Comparison of ENCODE assay signal across 9 cellular contexts in genomic region chr18:23438608-23439366, GRCh38. TPM values are rescaled to one million over a fixed set of nuclear protein-coding genes. Genes with fewer than 3 reads are reported as not detected.
DNase-seq lines count a peak whose midpoint lies in the region; ATAC-seq and TF ChIP-seq lines count a peak whose summit lies in the region.
"Had no signal": no experiment of that assay in that cellular context is flagged by ENCODE, and none has a peak within 500 bp of the region (broad histone marks: within the 10 kb centered on the region; RNA-seq: fewer than 3 reads in every experiment).

No MANE protein-coding gene starts in this region.

- H3K4me3 Mint-ChIP-seq in activated naive CD4-positive, alpha-beta T cell treated with anti-CD3 and anti-CD28 coated beads, Interleukin-2, amount 10 ng/mL, durations not matched to agents 7 days and 5 days, result peak overlapping the region; percentile 83
- peak overlapping the region; percentile 86 for H3K4me3 Mint-ChIP-seq in activated T-helper 1 cell treated with anti-CD3 and anti-CD28 coated beads, Interleukin-12 subunit alpha, Interleukin-12 subunit beta, Interleukin-2, Interleukin-4 antibody, amounts not matched to agents 30 ng/mL and 10 ng/mL and 1 ng/mL, durations not matched to agents 14 hours and 24 hours and 36 hours
- peak overlapping the region; percentile 60 for H3K4me3 Mint-ChIP-seq in memory B cell

- CTCF ChIA-PET in activated naive CD4-positive, alpha-beta T cell treated with anti-CD3 and anti-CD28 coated beads, Interleukin-2, amount 10 ng/mL, durations not matched to agents 7 days and 5 days (lab: Charles Lee), result no interaction called here

- no peak overlapping the region for H3K27ac ChIP-seq in thoracic aorta

- H3K27me3 Mint-ChIP-seq in activated naive CD4-positive, alpha-beta T cell treated with anti-CD3 and anti-CD28 coated beads, Interleukin-2, amount 10 ng/mL, durations not matched to agents 7 days and 5 days, result peaks cover 11% of the 10 kb centered on the region
- H3K27me3 Mint-ChIP-seq in activated T-helper 1 cell treated with anti-CD3 and anti-CD28 coated beads, Interleukin-12 subunit alpha, Interleukin-12 subunit beta, Interleukin-2, Interleukin-4 antibody, amounts not matched to agents 30 ng/mL and 10 ng/mL and 1 ng/mL, durations not matched to agents 14 hours and 24 hours and 36 hours (ENCODE audit: insufficient read depth), result peaks cover 8% of the 10 kb centered on the region
- no peaks in the 10 kb centered on the region for H3K27me3 Mint-ChIP-seq in memory B cell

- H3K36me3 Mint-ChIP-seq in activated naive CD4-positive, alpha-beta T cell treated with anti-CD3 and anti-CD28 coated beads, Interleukin-2, amount 10 ng/mL, durations not matched to agents 7 days and 5 days, result no peaks in the 10 kb centered on the region
- peaks cover 0 to 6% of the 10 kb centered on the region in 2 donors for H3K36me3 Mint-ChIP-seq in activated naive CD4-positive, alpha-beta T cell treated with anti-CD3 and anti-CD28 coated beads, Interleukin-2, amount 50 U/mL, for 72 hours
- no peaks in the 10 kb centered on the region for H3K36me3 Mint-ChIP-seq in activated T-helper 1 cell treated with anti-CD3 and anti-CD28 coated beads, Interleukin-12 subunit alpha, Interleukin-12 subunit beta, Interleukin-2, Interleukin-4 antibody, amounts not matched to agents 30 ng/mL and 10 ng/mL and 1 ng/mL, durations not matched to agents 14 hours and 24 hours and 36 hours (ENCODE audit: low read depth)
- no peaks in the 10 kb centered on the region for H3K36me3 Mint-ChIP-seq in memory B cell

- peaks cover 33% of the 10 kb centered on the region for H3K4me1 Mint-ChIP-seq in activated naive CD4-positive, alpha-beta T cell treated with anti-CD3 and anti-CD28 coated beads, Interleukin-2, amount 10 ng/mL, durations not matched to agents 7 days and 5 days
- peaks cover 22% of the 10 kb centered on the region for H3K4me1 Mint-ChIP-seq in activated T-helper 1 cell treated with anti-CD3 and anti-CD28 coated beads, Interleukin-12 subunit alpha, Interleukin-12 subunit beta, Interleukin-2, Interleukin-4 antibody, amounts not matched to agents 30 ng/mL and 10 ng/mL and 1 ng/mL, durations not matched to agents 14 hours and 24 hours and 36 hours (ENCODE audit: low read depth)
- peaks cover 13% of the 10 kb centered on the region for H3K4me1 Mint-ChIP-seq in memory B cell

- DNase-seq in activated naive CD4-positive, alpha-beta T cell treated with anti-CD3 and anti-CD28 coated beads, Interleukin-2, amount 10 ng/mL, durations not matched to agents 7 days and 5 days, result no peak
- no peak for DNase-seq in activated naive CD4-positive, alpha-beta T cell treated with anti-CD3 and anti-CD28 coated beads, Interleukin-2, amount 50 U/mL, for 72 hours (ENCODE audit: low spot score in 2 of 2)
- DNase-seq in activated T-helper 1 cell treated with anti-CD3 and anti-CD28 coated beads, Interleukin-12 subunit alpha, Interleukin-12 subunit beta, Interleukin-2, Interleukin-4 antibody, amounts not matched to agents 30 ng/mL and 10 ng/mL and 1 ng/mL, durations not matched to agents 14 hours and 24 hours and 36 hours (ENCODE audit: low spot score), result no peak
- no peak for DNase-seq in memory B cell (ENCODE audit: low spot score in 2 of 2)
- no peak for DNase-seq in thoracic aorta (ENCODE audit: low spot score)
- DNase-seq in stimulated activated CD8-positive, alpha-beta memory T cell treated with anti-CD3 and anti-CD28 coated beads, Interleukin-4, amount 100 ng/mL, for 48 hours, result no peak
- DNase-seq: cortex of kidney had no signal

- TF ChIP-seq CTCF in thoracic aorta (IDR thresholded peaks at IDR 0.05), result no peak

- peak overlapping the region; percentile 90 for H3K4me3 ChIP-seq in thoracic aorta

- intact Hi-C loops in activated T-helper 1 cell treated with anti-CD3 and anti-CD28 coated beads, Interleukin-12 subunit alpha, Interleukin-12 subunit beta, Interleukin-2, Interleukin-4 antibody, amounts not matched to agents 30 ng/mL and 10 ng/mL and 1 ng/mL, durations not matched to agents 14 hours and 24 hours and 36 hours (cut with micrococcal nuclease), result loop anchor here (1.0 to 5.0 kb wide), 4 partner anchors 15 to 207 kb away; partner anchors contain the start of genes NPC1, RIOK3 and RMC1

- no peaks in the 10 kb centered on the region for H3K27me3 ChIP-seq in thoracic aorta (replicated peaks; ENCODE audit: insufficient read depth)

- peaks cover 7 to 15% of the 10 kb centered on the region in 2 donors for H3K4me1 ChIP-seq in thoracic aorta (ENCODE audit: control insufficient read depth in 1 of 2, low read depth in 2 of 2)

- no peak for ATAC-seq in activated naive CD4-positive, alpha-beta T cell treated with anti-CD3 and anti-CD28 coated beads, Interleukin-2, amount 50 U/mL, for 72 hours
- no peak for ATAC-seq in memory B cell (ENCODE audit: low read depth)
- ATAC-seq in thoracic aorta (ENCODE audit: insufficient number of reproducible peaks, low FRiP score, low read depth), result no peak
- no peak for ATAC-seq in HG02759 (IDR thresholded peaks at IDR 0.05; ENCODE audit: unreplicated experiment)
- no peak for ATAC-seq in esophagus mucosa

- H3K36me3 ChIP-seq in thoracic aorta, result no peaks in the 10 kb centered on the region

- H3K9me3 Mint-ChIP-seq in activated naive CD4-positive, alpha-beta T cell treated with anti-CD3 and anti-CD28 coated beads, Interleukin-2, amount 10 ng/mL, durations not matched to agents 7 days and 5 days, result no peaks in the 10 kb centered on the region
- no peaks in the 10 kb centered on the region for H3K9me3 Mint-ChIP-seq in activated naive CD4-positive, alpha-beta T cell treated with anti-CD3 and anti-CD28 coated beads, Interleukin-2, amount 50 U/mL, for 72 hours
- no peaks in the 10 kb centered on the region for H3K9me3 Mint-ChIP-seq in activated T-helper 1 cell treated with anti-CD3 and anti-CD28 coated beads, Interleukin-12 subunit alpha, Interleukin-12 subunit beta, Interleukin-2, Interleukin-4 antibody, amounts not matched to agents 30 ng/mL and 10 ng/mL and 1 ng/mL, durations not matched to agents 14 hours and 24 hours and 36 hours
- no peaks in the 10 kb centered on the region for H3K9me3 Mint-ChIP-seq in memory B cell

- H3K9me3 ChIP-seq in thoracic aorta, result no peaks in the 10 kb centered on the region

- H3K27ac Mint-ChIP-seq in activated naive CD4-positive, alpha-beta T cell treated with anti-CD3 and anti-CD28 coated beads, Interleukin-2, amount 10 ng/mL, durations not matched to agents 7 days and 5 days, result no peak overlapping the region
- peak overlapping the region in 1 of 2 donors; percentile 90 for H3K27ac Mint-ChIP-seq in activated naive CD4-positive, alpha-beta T cell treated with anti-CD3 and anti-CD28 coated beads, Interleukin-2, amount 50 U/mL, for 72 hours
- peak overlapping the region; percentile 71 for H3K27ac Mint-ChIP-seq in activated T-helper 1 cell treated with anti-CD3 and anti-CD28 coated beads, Interleukin-12 subunit alpha, Interleukin-12 subunit beta, Interleukin-2, Interleukin-4 antibody, amounts not matched to agents 30 ng/mL and 10 ng/mL and 1 ng/mL, durations not matched to agents 14 hours and 24 hours and 36 hours
- H3K27ac Mint-ChIP-seq in memory B cell, result no peak overlapping the region

RNA-seq across cellular contexts. Expression of gene RIOK3, which starts 14.3 kb away (rescaled TPM):
- 10 to 100 TPM; 69.8 to 72.8 TPM for total RNA-seq in activated naive CD4-positive, alpha-beta T cell treated with anti-CD3 and anti-CD28 coated beads, Interleukin-2, amount 50 U/mL, for 72 hours
- 40.8 and 52.2 TPM in 2 replicates for total RNA-seq in activated T-helper 1 cell treated with anti-CD3 and anti-CD28 coated beads, Interleukin-12 subunit alpha, Interleukin-12 subunit beta, Interleukin-2, Interleukin-4 antibody, amounts not matched to agents 30 ng/mL and 10 ng/mL and 1 ng/mL, durations not matched to agents 14 hours and 24 hours and 36 hours
- total RNA-seq in thoracic aorta (10 to 100 TPM; 51.3 to 59.0 TPM), esophagus mucosa (119 TPM)
